ENCODE assay signal across 31 cellular contexts in genomic region chr5:123585871-123586270, GRCh38.
"Had no signal": no experiment of that assay in that cellular context is flagged by ENCODE, and none has a peak within 500 bp of the region (broad histone marks: within the 10 kb centered on the region; RNA-seq: fewer than 3 reads in every experiment).

No MANE protein-coding gene starts in this region.

- H3K4me1 Mint-ChIP-seq: activated naive CD8-positive, alpha-beta T cell treated with anti-CD3 and anti-CD28 coated beads for 36 hours had no signal

- FAIRE-seq: keratinocyte had no signal

- H3K4me2 ChIP-seq: hepatocyte, smooth muscle cell had no signal

- H3K27ac ChIP-seq: adrenal gland, ascending aorta, brain microvascular endothelial cell, gastrocnemius medialis, hepatocyte, ovary, prostate gland, sigmoid colon, suprapubic skin, tibial artery had no signal

- H3K27ac Mint-ChIP-seq: activated naive CD4-positive, alpha-beta T cell treated with anti-CD3 and anti-CD28 coated beads for 36 hours; activated naive CD8-positive, alpha-beta T cell treated with anti-CD3 and anti-CD28 coated beads for 36 hours; activated T-helper 1 cell treated with anti-CD3 and anti-CD28 coated beads, Interleukin-12 subunit alpha, Interleukin-12 subunit beta, Interleukin-2, Interleukin-4 antibody, amounts not matched to agents 30 ng/mL and 10 ng/mL and 1 ng/mL, durations not matched to agents 14 hours and 24 hours and 36 hours; T-cell; T-helper 2 cell treated with Interferon-gamma antibody and Interleukin-4, amounts not matched to agents 5 μg/mL and 100 μg/mL, for 36 hours had no signal

- DNase-seq: activated CD4-positive, alpha-beta T cell treated with anti-CD3 and anti-CD28 coated beads for 4 hours; activated CD4-positive, alpha-beta T cell treated with anti-CD3 and anti-CD28 coated beads, Interleukin-2, amount 50 U/mL, for 4 hours; activated CD8-positive, alpha-beta memory T cell treated with anti-CD3 and anti-CD28 coated beads, Interleukin-2, amount 50 U/mL, for 4 hours; activated effector memory CD4-positive, alpha-beta T cell treated with anti-CD3 and anti-CD28 coated beads, Interleukin-2, amount 50 U/mL, for 16 hours; activated naive CD4-positive, alpha-beta T cell treated with anti-CD3 and anti-CD28 coated beads for 36 hours; activated naive CD8-positive, alpha-beta T cell treated with anti-CD3 and anti-CD28 coated beads for 36 hours; activated T-cell treated with anti-CD3 and anti-CD28 coated beads, Interleukin-2, amount 50 U/mL, for 1 hour; adrenal gland; brain microvascular endothelial cell; caudate nucleus; cortex of kidney; erythroblast; gastrocnemius medialis; glutamatergic neuron; midbrain; naive thymus-derived CD4-positive, alpha-beta T cell; ovary; sigmoid colon; stimulated activated CD4-positive, alpha-beta T cell treated with anti-CD3 and anti-CD28 coated beads, Interleukin-1b, Interleukin-23, amount 100 ng/mL, for 48 hours; stimulated activated naive B cell treated with anti-CD40 and anti-IgM and Interleukin-4, amounts not matched to agents 10 μg/mL and 1 μg/mL and 100 μg/mL, for 72 hours; T-cell; tibial artery had no signal

- H3K36me3 ChIP-seq: adrenal gland, ascending aorta, brain microvascular endothelial cell, gastrocnemius medialis, ovary, prostate gland, suprapubic skin had no signal

- H3K4me1 ChIP-seq: ascending aorta, gastrocnemius medialis, prostate gland, suprapubic skin had no signal

- H3K9me3 ChIP-seq: adrenal gland, ascending aorta, gastrocnemius medialis, ovary, prostate gland, sigmoid colon, suprapubic skin, tibial artery had no signal

- H3K4me3 Mint-ChIP-seq: activated naive CD4-positive, alpha-beta T cell treated with anti-CD3 and anti-CD28 coated beads for 36 hours; activated naive CD8-positive, alpha-beta T cell treated with anti-CD3 and anti-CD28 coated beads for 36 hours; activated T-helper 1 cell treated with anti-CD3 and anti-CD28 coated beads, Interleukin-12 subunit alpha, Interleukin-12 subunit beta, Interleukin-2, Interleukin-4 antibody, amounts not matched to agents 30 ng/mL and 10 ng/mL and 1 ng/mL, durations not matched to agents 14 hours and 24 hours and 36 hours; memory B cell; naive thymus-derived CD4-positive, alpha-beta T cell; stimulated activated naive B cell treated with anti-CD40 and anti-IgM and Interleukin-4, amounts not matched to agents 10 μg/mL and 1 μg/mL and 100 μg/mL, for 72 hours; T-cell; T-helper 2 cell treated with Interferon-gamma antibody and Interleukin-4, amounts not matched to agents 5 μg/mL and 100 μg/mL, for 36 hours had no signal

- H2AFZ ChIP-seq: hepatocyte had no signal

- H3K4me3 ChIP-seq: adrenal gland, ascending aorta, gastrocnemius medialis, hepatocyte, ovary, prostate gland, sigmoid colon, smooth muscle cell, suprapubic skin, tibial artery had no signal

- H3K27me3 ChIP-seq: adrenal gland, ascending aorta, brain microvascular endothelial cell, gastrocnemius medialis, hepatocyte, ovary, sigmoid colon, suprapubic skin, tibial artery had no signal

- H3K27me3 Mint-ChIP-seq: activated naive CD8-positive, alpha-beta T cell treated with anti-CD3 and anti-CD28 coated beads for 36 hours; memory B cell; naive thymus-derived CD4-positive, alpha-beta T cell; stimulated activated naive B cell treated with anti-CD40 and anti-IgM and Interleukin-4, amounts not matched to agents 10 μg/mL and 1 μg/mL and 100 μg/mL, for 72 hours; T-cell had no signal

- ATAC-seq: gastrocnemius medialis; naive thymus-derived CD4-positive, alpha-beta T cell; stimulated activated naive B cell treated with anti-CD40 and anti-IgM and Interleukin-4, amounts not matched to agents 10 μg/mL and 1 μg/mL and 100 μg/mL, for 72 hours; T-cell had no signal

- H3K79me2 ChIP-seq: hepatocyte had no signal
